In the genomic region with DNA sequence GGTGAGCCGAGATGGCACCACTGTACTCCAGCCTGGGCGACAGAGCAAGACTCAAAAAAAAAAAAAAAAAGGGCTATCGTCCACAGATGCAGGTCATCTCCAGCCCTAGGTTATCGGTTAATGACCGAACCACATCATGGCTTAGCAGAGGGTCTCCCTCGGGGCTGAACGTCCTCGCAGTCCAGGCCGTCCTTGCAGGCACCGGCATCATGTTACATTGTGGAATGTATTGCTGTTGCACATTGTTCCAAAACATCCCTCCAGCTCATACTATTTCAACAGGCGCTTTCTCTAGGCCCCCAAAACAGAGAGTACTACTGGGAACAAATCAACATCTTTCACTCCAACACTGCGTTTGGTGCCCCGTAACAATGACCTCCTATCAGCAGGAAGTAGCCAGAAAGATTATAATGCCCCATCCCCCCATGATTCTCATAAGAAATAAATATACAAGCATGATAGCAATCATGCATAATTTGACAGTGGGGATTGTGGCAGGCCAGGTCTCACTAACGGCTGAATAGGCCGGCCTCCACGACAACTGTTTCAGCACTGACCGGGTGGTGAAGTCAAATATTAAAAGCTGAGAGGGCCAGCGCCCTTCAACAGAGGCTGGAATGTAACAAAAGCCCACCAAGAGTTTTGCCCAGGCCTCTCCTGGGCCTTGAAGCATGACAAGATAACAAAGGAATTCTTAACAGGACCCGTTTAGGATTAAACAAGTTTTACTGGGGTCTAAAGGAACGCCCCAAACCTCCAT, we compare ENCODE assay signal across 1 cellular context.
TF ChIP-seq lines count a peak whose summit lies in the region.

No MANE protein-coding gene starts in this region.

TF ChIP-seq in H1, 55 proteins besides CTCF, POLR2A, EP300 and RAD21:
- TF ChIP-seq TCF12 (IDR thresholded peaks at IDR 0.05; ENCODE audit: low read depth, low read length) (no peak), RBBP5 (IDR thresholded peaks at IDR 0.05; ENCODE audit: borderline replicate concordance, low read depth, low read length) (no peak), JUND (IDR thresholded peaks at IDR 0.05; ENCODE audit: low read length) (no peak)
